Comparison of ENCODE assay signal across 8 cellular contexts in the genomic region with DNA sequence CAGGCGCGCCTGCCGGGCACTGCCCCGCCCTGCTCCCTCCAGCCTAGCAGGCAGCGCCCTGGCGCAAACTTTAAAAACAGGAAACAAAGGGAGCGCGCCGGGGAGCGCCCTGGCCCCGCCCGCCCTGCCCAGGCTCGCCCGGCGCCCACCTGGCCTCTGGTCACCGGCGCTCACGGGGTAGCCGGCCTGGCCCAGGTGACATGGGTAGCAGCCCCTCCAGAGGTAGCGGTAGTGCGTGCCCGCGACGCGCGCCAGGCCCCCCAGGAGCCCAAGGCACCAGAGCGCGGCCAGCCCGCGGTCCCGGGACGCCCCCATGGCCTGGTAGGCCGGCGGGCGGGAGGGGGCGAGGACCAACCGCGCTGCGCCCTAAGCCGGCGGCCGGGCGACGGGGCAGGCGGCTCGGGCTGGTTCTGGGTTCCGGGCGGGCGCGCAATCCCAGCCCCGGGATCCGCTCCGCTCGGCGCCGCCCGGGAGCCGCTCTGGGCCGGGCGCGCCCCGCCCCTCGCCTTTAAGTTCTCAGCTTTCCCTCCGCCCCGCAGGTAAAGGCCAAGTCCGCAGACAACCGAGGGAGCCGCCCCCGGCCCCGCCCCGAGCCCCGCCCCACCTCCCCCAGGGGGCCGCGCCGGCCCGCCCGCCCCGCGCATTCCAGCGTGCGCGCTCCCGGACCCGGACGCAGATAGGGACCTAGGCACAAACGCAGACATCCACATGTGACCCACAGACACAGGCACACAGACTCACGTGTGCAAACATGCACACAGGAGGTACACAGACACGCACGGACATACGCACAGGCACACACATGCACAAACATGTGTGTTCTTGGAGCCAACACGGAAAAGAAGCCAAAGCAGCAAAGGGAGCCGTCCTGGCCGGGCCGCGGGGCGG.
DNase-seq lines count a peak whose midpoint lies in the region; ATAC-seq and TF ChIP-seq lines count a peak whose summit lies in the region.

No MANE protein-coding gene starts in this region.

- 0 to 1% methylated on average over 54 to 62 of the region's 96 CpGs for WGBS in mesodermal cell (ENCODE audit: insufficient coverage in 2 of 2), 2 experiments

- H3K27me3 Mint-ChIP-seq in activated CD8-positive, alpha-beta T cell treated with anti-CD3 and anti-CD28 coated beads for 36 hours = no peaks in the 10 kb centered on the region

- H3K4me3 ChIP-seq in mesodermal cell (ENCODE audit: extremely low read depth, insufficient read depth, low read length, poor library complexity, severe bottlenecking) = peak overlapping the region; percentile 48

- H3K27ac ChIP-seq in mesodermal cell (ENCODE audit: low read depth, low read length, severe bottlenecking) = no peak overlapping the region

- peak overlapping the region; percentile 71 for H3K4me3 Mint-ChIP-seq in activated CD8-positive, alpha-beta T cell treated with anti-CD3 and anti-CD28 coated beads for 36 hours

- POLR2A ChIA-PET in activated CD8-positive, alpha-beta T cell treated with anti-CD3 and anti-CD28 coated beads for 36 hours (lab: Charles Lee) = no interaction called here

- peaks cover 17% of the 10 kb centered on the region for H3K4me1 ChIP-seq in mesodermal cell (ENCODE audit: control insufficient read depth, insufficient read depth, low read length, poor library complexity, severe bottlenecking)

- CTCF ChIA-PET in activated CD8-positive, alpha-beta T cell treated with anti-CD3 and anti-CD28 coated beads for 36 hours (lab: Charles Lee) = interaction anchor here (1.0 to 1.4 kb wide), 2 partner anchors 13 to 83 kb away, joined by 3 to 4 read pairs; no protein-coding TSS in a partner anchor

- intact Hi-C loops in activated CD8-positive, alpha-beta T cell treated with anti-CD3 and anti-CD28 coated beads for 36 hours (cut with micrococcal nuclease) = no loop called here

- peak; percentile 50 for DNase-seq in DMS53 treated with DMSO at 0.1 percent for 48 hours (lab: John Stamatoyannopoulos, UW; ENCODE audit: unreplicated experiment)
- DNase-seq in NCI-H2196 treated with DMSO at 0.1 percent for 48 hours (lab: John Stamatoyannopoulos, UW; ENCODE audit: unreplicated experiment) = peak; percentile 74
- DNase-seq in activated CD8-positive, alpha-beta T cell treated with anti-CD3 and anti-CD28 coated beads for 36 hours = peak; percentile 79
- DNase-seq in effector CD8-positive, alpha-beta T cell (lab: John Stamatoyannopoulos, UW) = peak; percentile 72
- DNase-seq in stimulated activated CD8-positive, alpha-beta memory T cell treated with anti-CD3 and anti-CD28 coated beads, Interleukin-15, amount 100 ng/mL, for 1 hour (ENCODE audit: low read depth) = peak; percentile 39

- H3K36me3 ChIP-seq in mesodermal cell (ENCODE audit: control insufficient read depth, insufficient read depth, low read length) = no peaks in the 10 kb centered on the region

- TF ChIP-seq CTCF in activated CD8-positive, alpha-beta T cell treated with anti-CD3 and anti-CD28 coated beads for 36 hours (IDR thresholded peaks at IDR 0.05) = no peak

- peaks cover 12% of the 10 kb centered on the region for H3K4me1 Mint-ChIP-seq in activated CD8-positive, alpha-beta T cell treated with anti-CD3 and anti-CD28 coated beads for 36 hours (ENCODE audit: low read depth)

- H3K9me3 Mint-ChIP-seq in activated CD8-positive, alpha-beta T cell treated with anti-CD3 and anti-CD28 coated beads for 36 hours = no peaks in the 10 kb centered on the region

- no peaks in the 10 kb centered on the region for H3K9me3 ChIP-seq in mesodermal cell (ENCODE audit: control insufficient read depth, low read length)

- ATAC-seq in activated CD8-positive, alpha-beta T cell treated with anti-CD3 and anti-CD28 coated beads for 36 hours = peak; percentile 87
- ATAC-seq in HG03521 (IDR thresholded peaks at IDR 0.05; ENCODE audit: unreplicated experiment) (no peak), HG02642 (IDR thresholded peaks at IDR 0.05; ENCODE audit: poor library complexity, unreplicated experiment) (no peak)

- no peaks in the 10 kb centered on the region for H3K36me3 Mint-ChIP-seq in activated CD8-positive, alpha-beta T cell treated with anti-CD3 and anti-CD28 coated beads for 36 hours (ENCODE audit: low read depth)

- peak overlapping the region; percentile 75 for H3K27ac Mint-ChIP-seq in activated CD8-positive, alpha-beta T cell treated with anti-CD3 and anti-CD28 coated beads for 36 hours
